Comparison of ENCODE assay signal across 26 cellular contexts in the genomic region with DNA sequence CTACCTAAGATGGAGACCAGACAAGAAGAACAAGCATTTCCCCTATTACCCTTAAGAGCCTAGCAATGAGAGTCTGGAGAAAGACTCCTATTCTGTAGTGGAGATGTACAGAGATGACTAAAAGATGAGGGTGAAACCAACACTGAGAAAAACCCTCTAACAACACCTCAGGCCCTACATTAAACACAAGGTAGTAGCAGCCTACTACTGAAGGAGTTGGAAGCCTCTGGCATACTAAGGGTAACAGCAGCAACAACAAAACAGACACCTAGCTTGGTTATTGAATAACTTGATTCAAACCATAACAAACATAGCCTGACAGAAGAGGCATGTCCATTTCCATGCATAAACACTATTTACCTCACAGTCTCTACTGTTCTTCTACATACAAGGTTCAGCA.
DNase-seq lines count a peak whose midpoint lies in the region; ATAC-seq, FAIRE-seq and TF ChIP-seq lines count a peak whose summit lies in the region.
"Had no signal": no experiment of that assay in that cellular context is flagged by ENCODE, and none has a peak within 500 bp of the region (broad histone marks: within the 10 kb centered on the region; RNA-seq: fewer than 3 reads in every experiment).

No MANE protein-coding gene starts in this region.

- no peak overlapping the region for H3K4me3 Mint-ChIP-seq in activated T-cell treated with anti-CD3 and anti-CD28 coated beads, Interleukin-2, amount 50 U/mL, for 72 hours
- no peak overlapping the region for H3K4me3 Mint-ChIP-seq in activated T-helper 17 cell treated with anti-CD3 and anti-CD28 coated beads, Interleukin-2, amount 50 U/mL, for 72 hours
- H3K4me3 Mint-ChIP-seq: CD4-positive, alpha-beta memory T cell; HFFc6 had no signal

- H3K27ac ChIP-seq in right lobe of liver (no peak overlapping the region), substantia nigra (ENCODE audit: low read depth, low read length, poor library complexity, severe bottlenecking) (no peak overlapping the region)
- H3K27ac ChIP-seq: A549, KMS-11, PC-9, SJCRH30 had no signal

- TF ChIP-seq POLR2A in right lobe of liver (IDR thresholded peaks at IDR 0.05): no peak

- intact Hi-C loops in right lobe of liver (cut with DNase I): no loop called here

- peaks cover 3 to 6% of the 10 kb centered on the region in 2 donors for H3K9me3 Mint-ChIP-seq in activated T-cell treated with anti-CD3 and anti-CD28 coated beads, Interleukin-2, amount 50 U/mL, for 72 hours
- H3K9me3 Mint-ChIP-seq in activated T-helper 17 cell treated with anti-CD3 and anti-CD28 coated beads, Interleukin-2, amount 50 U/mL, for 72 hours: peaks cover 5% of the 10 kb centered on the region

- H3K27ac Mint-ChIP-seq in activated T-cell treated with anti-CD3 and anti-CD28 coated beads, Interleukin-2, amount 50 U/mL, for 72 hours: peak overlapping the region; percentile 38
- no peak overlapping the region for H3K27ac Mint-ChIP-seq in activated T-helper 17 cell treated with anti-CD3 and anti-CD28 coated beads, Interleukin-2, amount 50 U/mL, for 72 hours
- H3K27ac Mint-ChIP-seq: CD4-positive, alpha-beta memory T cell; HFFc6 had no signal

- peaks cover 26% of the 10 kb centered on the region for H3K4me1 Mint-ChIP-seq in activated T-cell treated with anti-CD3 and anti-CD28 coated beads, Interleukin-2, amount 50 U/mL, for 72 hours (ENCODE audit: low read depth)
- H3K4me1 Mint-ChIP-seq in activated T-helper 17 cell treated with anti-CD3 and anti-CD28 coated beads, Interleukin-2, amount 50 U/mL, for 72 hours: no peaks in the 10 kb centered on the region

- ATAC-seq in activated T-cell treated with anti-CD3 and anti-CD28 coated beads, Interleukin-2, amount 50 U/mL, for 72 hours (replicated peaks in 1 of 2): peak; percentile 54 to 82
- peak; percentile 89 for ATAC-seq in activated T-helper 17 cell treated with anti-CD3 and anti-CD28 coated beads, Interleukin-2, amount 50 U/mL, for 72 hours (replicated peaks)
- ATAC-seq in right lobe of liver: peak; percentile 38 to 60 (median 51)
- ATAC-seq: A549, Right ventricle myocardium inferior had no signal

- no peak for DNase-seq in activated T-cell treated with anti-CD3 and anti-CD28 coated beads, Interleukin-2, amount 50 U/mL, for 72 hours
- no peak for DNase-seq in activated T-cell treated with anti-CD3 and anti-CD28 coated beads for 4 hours
- no peak for DNase-seq in GM19239 (ENCODE audit: insufficient read length, low spot score)
- no peak for DNase-seq in right lobe of liver
- no peak for DNase-seq in substantia nigra (lab: John Stamatoyannopoulos, UW)
- DNase-seq in activated gamma-delta T cell (lab: John Stamatoyannopoulos, UW): no peak
- DNase-seq: C1 segment of cervical spinal cord; CD4-positive, alpha-beta memory T cell; COR-L47; DMS53; GOT3; HFFc6; IMR-90; NCI-H1048; NCI-H1417; NCI-H1694; NCI-H2029 treated with DMSO at 0.1 percent for 48 hours; NCI-H446 treated with DMSO at 0.1 percent for 48 hours; NCI-H526 treated with DMSO at 0.1 percent for 48 hours; PC-9; SJCRH30 had no signal

- H3K36me3 Mint-ChIP-seq in activated T-cell treated with anti-CD3 and anti-CD28 coated beads, Interleukin-2, amount 50 U/mL, for 72 hours (ENCODE audit: insufficient read depth in 2 of 2): peaks cover 21 to 53% of the 10 kb centered on the region in 2 donors
- peaks cover 95% of the 10 kb centered on the region for H3K36me3 Mint-ChIP-seq in activated T-helper 17 cell treated with anti-CD3 and anti-CD28 coated beads, Interleukin-2, amount 50 U/mL, for 72 hours (ENCODE audit: low read depth)

- H3K4me3 ChIP-seq in right lobe of liver: no peak overlapping the region
- H3K4me3 ChIP-seq: A549, HAP-1, PC-9, SJCRH30 had no signal

- no peaks in the 10 kb centered on the region for H3K9me3 ChIP-seq in right lobe of liver

- H3K27me3 ChIP-seq in right lobe of liver: no peaks in the 10 kb centered on the region
- H3K27me3 ChIP-seq: SJCRH30 had no signal

- peaks cover 0 to 15% (median 12%) of the 10 kb centered on the region in 4 donors for H3K36me3 ChIP-seq in right lobe of liver
- H3K36me3 ChIP-seq: HAP-1 had no signal

- no peak for TF ChIP-seq CTCF in right lobe of liver (IDR thresholded peaks at IDR 0.05)

- H3K27me3 Mint-ChIP-seq in activated T-cell treated with anti-CD3 and anti-CD28 coated beads, Interleukin-2, amount 50 U/mL, for 72 hours (ENCODE audit: low read depth): no peaks in the 10 kb centered on the region
- no peaks in the 10 kb centered on the region for H3K27me3 Mint-ChIP-seq in activated T-helper 17 cell treated with anti-CD3 and anti-CD28 coated beads, Interleukin-2, amount 50 U/mL, for 72 hours
- H3K27me3 Mint-ChIP-seq: CD4-positive, alpha-beta memory T cell had no signal

- no peaks in the 10 kb centered on the region for H3K4me1 ChIP-seq in right lobe of liver
- H3K4me1 ChIP-seq: A549, HAP-1, SJCRH30 had no signal

- peak; percentile 87 for FAIRE-seq in GM19239 (lab: Jason Lieb, UNC)
- FAIRE-seq: A549 had no signal
